Comparison of ENCODE assay signal across 35 cellular contexts in the genomic region with DNA sequence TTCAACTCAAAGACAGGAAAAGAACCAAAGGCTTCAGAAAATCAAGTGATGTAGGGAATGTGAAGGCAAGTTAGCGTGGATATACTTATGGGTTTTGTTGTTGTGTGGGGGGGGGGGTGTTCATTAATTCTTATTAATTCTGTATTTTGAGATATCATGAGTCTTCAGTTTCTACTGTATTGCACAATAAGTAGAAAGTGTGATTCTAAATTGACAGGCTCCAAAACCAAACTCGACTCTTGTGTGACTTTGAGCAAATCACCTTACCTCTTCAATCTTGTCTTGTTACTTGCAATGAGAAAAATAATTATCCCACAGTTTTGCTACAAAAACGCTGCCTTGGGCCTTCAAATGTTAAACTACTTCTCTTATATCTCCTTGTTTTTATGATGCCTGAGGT.
"Had no signal": no experiment of that assay in that cellular context is flagged by ENCODE, and none has a peak within 500 bp of the region (broad histone marks: within the 10 kb centered on the region; RNA-seq: fewer than 3 reads in every experiment).

No MANE protein-coding gene starts in this region.

- H3K36me3 ChIP-seq: MG63 had no signal

- H3K4me3 ChIP-seq: MG63 had no signal

- DNase-seq: Karpas-422, Kasumi-1, MG63, MM.1S, MV-4-11, NCI-H1048, NCI-H1092, NCI-H1092 treated with DMSO at 0.1 percent for 48 hours, NCI-H1105, NCI-H1105 treated with DMSO at 0.1 percent for 48 hours, NCI-H1417, NCI-H1417 treated with DMSO at 0.1 percent for 48 hours, NCI-H1436, NCI-H1436 treated with DMSO at 0.1 percent for 48 hours, NCI-H146, NCI-H1694, NCI-H1694 treated with DMSO at 0.1 percent for 48 hours, NCI-H187, NCI-H187 treated with DMSO at 0.1 percent for 48 hours, NCI-H1930, NCI-H2029, NCI-H2029 treated with DMSO at 0.1 percent for 48 hours, NCI-H2081, NCI-H2081 treated with DMSO at 0.1 percent for 48 hours, NCI-H2107, NCI-H2171, NCI-H2171 treated with DMSO at 0.1 percent for 48 hours, NCI-H226, NCI-H345, NCI-H446, NCI-H446 treated with DMSO at 0.1 percent for 48 hours, NCI-H510A, NCI-H510A treated with DMSO at 0.1 percent for 48 hours, NCI-H524, NCI-H524 treated with DMSO at 0.1 percent for 48 hours had no signal

- H3K9me3 ChIP-seq: MG63 had no signal

- H3K27me3 ChIP-seq: MG63 had no signal
